ENCODE assay signal across 8 cellular contexts in genomic region chr6:109453594-109454482, GRCh38.
DNase-seq lines count a peak whose midpoint lies in the region; ATAC-seq and TF ChIP-seq lines count a peak whose summit lies in the region.

No MANE protein-coding gene starts in this region.

- H3K4me3 ChIP-seq in coronary artery (peak overlapping the region; percentile 92), neutrophil (ENCODE audit: low read depth in 1 of 2, low read length in 1 of 2) (peak overlapping the region; percentile 75 to 97)

- H3K4me1 ChIP-seq in neutrophil (ENCODE audit: control insufficient read depth in 1 of 2, insufficient read depth in 1 of 2, low read depth in 1 of 2, low read length in 1 of 2), result peaks cover 66 to 70% of the 10 kb centered on the region in 2 experiments

- TF ChIP-seq CTCF in coronary artery (IDR thresholded peaks at IDR 0.05) (no peak), neutrophil (IDR thresholded peaks at IDR 0.05) (no peak)

- DNase-seq in GM03348 (ENCODE audit: low spot score) (peak; percentile 67), NCI-H2107 (lab: John Stamatoyannopoulos, UW) (peak; percentile 60), coronary artery (ENCODE audit: low spot score) (no peak), cerebellar cortex (ENCODE audit: low spot score) (no peak)

- ATAC-seq in HG02798 (IDR thresholded peaks at IDR 0.05; ENCODE audit: poor library complexity, unreplicated experiment), result no peak
- ATAC-seq in GM21381 (IDR thresholded peaks at IDR 0.05; ENCODE audit: unreplicated experiment), result no peak
- ATAC-seq in GM19463 (IDR thresholded peaks at IDR 0.05; ENCODE audit: unreplicated experiment), result no peak

- peaks cover 51% of the 10 kb centered on the region for H3K36me3 ChIP-seq in neutrophil

- H3K9me3 ChIP-seq in neutrophil, result no peaks in the 10 kb centered on the region

- no peaks in the 10 kb centered on the region for H3K27me3 ChIP-seq in neutrophil

- peak overlapping the region; percentile 86 to 94 for H3K27ac ChIP-seq in coronary artery
- H3K27ac ChIP-seq in neutrophil, result peak overlapping the region; percentile 95

Comparison
In these comparisons a context has a peak if more than half of its experiments do, and no peak if none do; other contexts are left out.
1. DNase-seq: peak in GM03348 (single experiment) and NCI-H2107 (single experiment); none in coronary artery (single experiment) and cerebellar cortex (single experiment).